ENCODE assay signal across 35 cellular contexts in genomic region chr22:26921726-26922125, GRCh38.
"Had no signal": no experiment of that assay in that cellular context is flagged by ENCODE, and none has a peak within 500 bp of the region (broad histone marks: within the 10 kb centered on the region; RNA-seq: fewer than 3 reads in every experiment).

No MANE protein-coding gene starts in this region.

- ATAC-seq: activated CD8-positive, alpha-beta T cell treated with anti-CD3 and anti-CD28 coated beads for 36 hours; activated T-cell treated with anti-CD3 and anti-CD28 coated beads, Interleukin-2, amount 50 U/mL, for 72 hours; activated T-helper 17 cell treated with anti-CD3 and anti-CD28 coated beads, Interleukin-2, amount 50 U/mL, for 72 hours; PC-3; SK-N-SH treated with all-trans-retinoic acid at 6 μM for 48 hours; T-cell; T-helper 17 cell had no signal

- DNase-seq: activated CD4-positive, alpha-beta T cell treated with anti-CD3 and anti-CD28 coated beads for 1 hour; activated CD4-positive, alpha-beta T cell treated with anti-CD3 and anti-CD28 coated beads, Interleukin-2, amount 10 ng/mL, durations not matched to agents 24 days and 14 days; activated CD4-positive, alpha-beta T cell treated with anti-CD3 and anti-CD28 coated beads, Interleukin-2, amount 50 U/mL, for 4 hours; activated CD4-positive, CD25-positive, alpha-beta regulatory T cell; activated CD8-positive, alpha-beta T cell treated with anti-CD3 and anti-CD28 coated beads for 36 hours; activated effector memory CD4-positive, alpha-beta T cell treated with anti-CD3 and anti-CD28 coated beads, Interleukin-2, amount 50 U/mL, for 16 hours; activated naive CD4-positive, alpha-beta T cell; activated naive CD4-positive, alpha-beta T cell treated with anti-CD3 and anti-CD28 coated beads, Interleukin-2, amount 50 U/mL, for 16 hours; activated naive CD8-positive, alpha-beta T cell treated with anti-CD3 and anti-CD28 coated beads for 36 hours; activated T-cell treated with anti-CD3 and anti-CD28 coated beads, Interleukin-2, amount 50 U/mL, for 1 hour; activated T-cell treated with anti-CD3 and anti-CD28 coated beads, Interleukin-2, amount 50 U/mL, for 72 hours; amniotic stem cell; aorta; MM.1S; MV-4-11; NCI-H1092; NCI-H1436 treated with DMSO at 0.1 percent for 48 hours; NCI-H1694 treated with DMSO at 0.1 percent for 48 hours; NCI-H2029; NCI-H2107; NCI-H510A; NCI-H69; NK-92 treated with Interleukin-12 subunit alpha and Interleukin-12 subunit beta, amount 100 ng/mL, for 24 hours; PC-3; Peyer's patch; RPMI8226; SHP77 treated with DMSO at 0.1 percent for 48 hours; T-cell; T-helper 17 cell had no signal

- H3K9me3 ChIP-seq: breast epithelium, Peyer's patch, SJSA1 had no signal

- H3K9ac ChIP-seq: KMS-11 had no signal

- H3K4me3 ChIP-seq: breast epithelium, Peyer's patch, SJSA1 had no signal

- H3K27me3 ChIP-seq: breast epithelium, Peyer's patch had no signal

- H3K36me3 ChIP-seq: breast epithelium, Peyer's patch, SJSA1 had no signal

- H3K27ac ChIP-seq: breast epithelium, KMS-11, Peyer's patch, SJSA1, VCaP had no signal

- H3K4me2 ChIP-seq: KMS-11 had no signal

- H3K4me1 ChIP-seq: breast epithelium, Peyer's patch, SJSA1 had no signal
